ENCODE assay signal across 8 cellular contexts in genomic region chrX:14095702-14096101, GRCh38.
A peak's percentile ranks its signal among the peaks of the same experiment; 100 is the strongest.
DNase-seq lines count a peak whose midpoint lies in the region; ATAC-seq and TF ChIP-seq lines count a peak whose summit lies in the region.

No MANE protein-coding gene starts in this region.

- H3K4me3 ChIP-seq in cardiac muscle cell = no peak overlapping the region

- H3K27me3 Mint-ChIP-seq in endothelial cell (ENCODE audit: unreplicated experiment) (no peaks in the 10 kb centered on the region), neural crest cell (ENCODE audit: low read depth) (peaks cover 6% of the 10 kb centered on the region)

- H3K4me3 Mint-ChIP-seq in endothelial cell (ENCODE audit: unreplicated experiment) (no peak overlapping the region), neural crest cell (no peak overlapping the region)

- no peaks in the 10 kb centered on the region for H3K36me3 ChIP-seq in cardiac muscle cell

- no peak overlapping the region for H3K27ac ChIP-seq in cardiac muscle cell

- H3K27ac Mint-ChIP-seq in endothelial cell (ENCODE audit: unreplicated experiment) = no peak overlapping the region
- no peak overlapping the region for H3K27ac Mint-ChIP-seq in neural crest cell (ENCODE audit: unreplicated experiment)

- intact Hi-C loops in Right ventricle myocardium inferior (cut with DNase I) = no loop called here

- TF ChIP-seq CTCF in cardiac muscle cell (IDR thresholded peaks at IDR 0.05; ENCODE audit: low read depth, low read length) (peak; percentile 62), endothelial cell (IDR thresholded peaks at IDR 0.05; ENCODE audit: unreplicated experiment) (peak; percentile 67), neural crest cell (conservative IDR thresholded peaks at IDR 0.05) (peak; percentile 73)

- H3K36me3 Mint-ChIP-seq in endothelial cell (ENCODE audit: low read depth, unreplicated experiment) = no peaks in the 10 kb centered on the region
- H3K36me3 Mint-ChIP-seq in neural crest cell (ENCODE audit: low read depth) = no peaks in the 10 kb centered on the region

- no peaks in the 10 kb centered on the region for H3K9me3 ChIP-seq in cardiac muscle cell (ENCODE audit: low read depth)

- H3K4me1 Mint-ChIP-seq in endothelial cell (ENCODE audit: unreplicated experiment) (no peaks in the 10 kb centered on the region), neural crest cell (peaks cover 4% of the 10 kb centered on the region)

- no peaks in the 10 kb centered on the region for H3K9me3 Mint-ChIP-seq in endothelial cell (ENCODE audit: unreplicated experiment)
- peaks cover 6% of the 10 kb centered on the region for H3K9me3 Mint-ChIP-seq in neural crest cell

- H3K27me3 ChIP-seq in cardiac muscle cell = no peaks in the 10 kb centered on the region

- DNase-seq in cardiac muscle cell (ENCODE audit: low read depth in 1 of 2, low spot score in 1 of 2) (peak; percentile 57 to 76), Right ventricle myocardium inferior (ENCODE audit: missing footprints) (no peak), endothelial cell (ENCODE audit: low spot score) (peak; percentile 33), neural crest cell (ENCODE audit: low read depth, low spot score) (peak; percentile 20), DMS79 (lab: John Stamatoyannopoulos, UW) (no peak), NCI-H748 treated with DMSO at 0.1 percent for 48 hours (lab: John Stamatoyannopoulos, UW) (no peak)
- DNase-seq in activated CD4-positive, alpha-beta T cell treated with anti-CD3 and anti-CD28 coated beads for 48 hours = peak; percentile 43

- no peaks in the 10 kb centered on the region for H3K4me1 ChIP-seq in cardiac muscle cell (ENCODE audit: low read depth)

- ATAC-seq in Right ventricle myocardium inferior (no peak), HG03432 (IDR thresholded peaks at IDR 0.05; ENCODE audit: unreplicated experiment) (peak; percentile 69)

Comparison
In these comparisons a context has a peak if more than half of its experiments do, and no peak if none do; other contexts are left out.
1. DNase-seq: peak in cardiac muscle cell (2 of 2), activated CD4-positive, alpha-beta T cell treated with anti-CD3 and anti-CD28 coated beads for 48 hours (single experiment), endothelial cell (single experiment) and neural crest cell (single experiment); none in Right ventricle myocardium inferior (single experiment), DMS79 (single experiment) and NCI-H748 treated with DMSO at 0.1 percent for 48 hours (single experiment).
2. Peak in every context shown above with its lines, with median percentiles within 50 percentile points of each other: CTCF ChIP-seq.